1 cellular context compared by ENCODE assay signal in the genomic region with DNA sequence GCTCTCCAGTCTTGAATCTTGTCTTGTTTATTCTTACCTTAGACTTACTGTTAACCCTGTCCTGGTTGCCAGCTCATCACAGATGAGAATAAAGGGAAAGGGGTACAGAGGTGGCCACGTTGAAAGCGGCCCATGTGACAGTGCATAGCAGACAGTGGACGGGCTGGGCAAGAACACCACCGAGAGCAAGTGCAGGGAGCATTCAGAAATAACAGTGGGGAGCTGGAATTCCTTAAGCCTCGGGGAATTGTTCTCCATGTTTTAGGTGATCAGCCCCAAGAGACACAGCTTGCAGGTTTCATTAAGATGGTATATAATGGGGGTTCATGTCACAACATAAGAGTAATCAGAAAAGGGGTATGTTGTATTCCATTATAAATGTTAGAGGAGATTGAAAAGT.
TF ChIP-seq lines count a peak whose summit lies in the region.

No MANE protein-coding gene starts in this region.

TF ChIP-seq in H1, 55 proteins besides CTCF, POLR2A, EP300 and RAD21:
- TF ChIP-seq CHD2 (IDR thresholded peaks at IDR 0.05; ENCODE audit: low read length) (no peak), BCL11A (IDR thresholded peaks at IDR 0.05; ENCODE audit: low read depth in 2 of 2, low read length in 2 of 2) (no peak), TEAD4 (IDR thresholded peaks at IDR 0.05; ENCODE audit: low read depth, low read length) (peak; percentile 69; the same call in 1 of the 2 replicates)
